ENCODE assay signal across 8 cellular contexts in genomic region chr4:103018391-103019318, GRCh38. TPM values are rescaled to one million over a fixed set of nuclear protein-coding genes. Genes with fewer than 3 reads are reported as not detected.
A peak's percentile ranks its signal among the peaks of the same experiment; 100 is the strongest.
DNase-seq lines count a peak whose midpoint lies in the region; ATAC-seq, FAIRE-seq and TF ChIP-seq lines count a peak whose summit lies in the region.

No MANE protein-coding gene starts in this region.

- DNase-seq in AG10803 (ENCODE audit: low read depth) (peak; percentile 0), HEK293T (ENCODE audit: extremely low spot score) (peak; percentile 11), fibroblast of the aortic adventitia (ENCODE audit: low read depth) (no peak), pancreas (peak in 4 of 6 donors; percentile 16 to 29 (median 18)), HT-29 (ENCODE audit: low spot score) (no peak), GM12892 (ENCODE audit: insufficient read length) (no peak)

- ATAC-seq in pancreas, result peak; percentile 5 to 33 (median 20)
- ATAC-seq in GM18909 (IDR thresholded peaks at IDR 0.05; ENCODE audit: poor library complexity, unreplicated experiment), result no peak

- TF ChIP-seq CTCF in AG10803 (conservative IDR thresholded peaks at IDR 0.05; ENCODE audit: low read length) (no peak), WI38 (IDR thresholded peaks at IDR 0.05; ENCODE audit: low read depth, low read length) (no peak), fibroblast of the aortic adventitia (IDR thresholded peaks at IDR 0.05; ENCODE audit: insufficient read depth, low read length) (no peak), pancreas (IDR thresholded peaks at IDR 0.05) (no peak)

- intact Hi-C loops in pancreas (cut with DNase I), result loop anchor here in 1 of 3 donors (10.0 kb wide), 1 partner anchor 574 kb away; no protein-coding TSS in a partner anchor

- H3K36me3 ChIP-seq in pancreas, result no peaks in the 10 kb centered on the region

- peak overlapping the region; percentile 59 for H3K4me3 ChIP-seq in AG10803 (ENCODE audit: low read length)
- peak overlapping the region; percentile 53 for H3K4me3 ChIP-seq in WI38 (ENCODE audit: low read depth, low read length)
- peak overlapping the region; percentile 65 for H3K4me3 ChIP-seq in fibroblast of the aortic adventitia (ENCODE audit: low read depth, low read length)
- H3K4me3 ChIP-seq in pancreas, result peak overlapping the region; percentile 21 to 40 (median 34)

- H3K27me3 ChIP-seq in pancreas, result no peaks in the 10 kb centered on the region

- no peak for TF ChIP-seq POLR2A in GM12892 (IDR thresholded peaks at IDR 0.05; ENCODE audit: low read depth, low read length)

- WGBS in pancreas, 2 donors, result 41 to 43% methylated on average over 8 of the region's 8 CpGs

- peaks cover 0 to 6% (median 0%) of the 10 kb centered on the region in 3 donors for H3K4me1 ChIP-seq in pancreas

- FAIRE-seq in pancreas (lab: Jason Lieb, UNC) (no peak), GM12892 (lab: Jason Lieb, UNC) (no peak)

- CTCF ChIA-PET in HEK293T (lab: Yijun Ruan, JAX), result interaction anchor here (0.5 to 0.7 kb wide), 2 partner anchors 408 to 518 kb away, joined by 3 read pairs; partner anchors contain the start of gene NFKB1

- H3K27ac ChIP-seq in pancreas, result peak overlapping the region; percentile 86 to 93 (median 88)

- POLR2A ChIA-PET in HEK293T (lab: Yijun Ruan, JAX), result interaction anchor here (0.7 kb wide), 1 partner anchor 56 kb away, joined by 3 read pairs; no protein-coding TSS in a partner anchor

- no peaks in the 10 kb centered on the region for H3K9me3 ChIP-seq in pancreas

TF ChIP-seq in HEK293T, 16 proteins besides CTCF, POLR2A, EP300 and RAD21:
- TF ChIP-seq TARDBP (IDR thresholded peaks at IDR 0.05), result no peak
- no peak for TF ChIP-seq FOXM1 (IDR thresholded peaks at IDR 0.05; ENCODE audit: borderline replicate concordance)
- no peak for TF ChIP-seq LEF1 (IDR thresholded peaks at IDR 0.05; ENCODE audit: borderline replicate concordance)
- no peak for TF ChIP-seq CTBP1 (IDR thresholded peaks at IDR 0.05; ENCODE audit: borderline replicate concordance)
- no peak for TF ChIP-seq SP1 (IDR thresholded peaks at IDR 0.05)
- TF ChIP-seq ARNT (IDR thresholded peaks at IDR 0.05), result no peak
- no peak for TF ChIP-seq FOXA1 (IDR thresholded peaks at IDR 0.05)
- no peak for TF ChIP-seq NFRKB (IDR thresholded peaks at IDR 0.05)
- TF ChIP-seq, protein P1, sequence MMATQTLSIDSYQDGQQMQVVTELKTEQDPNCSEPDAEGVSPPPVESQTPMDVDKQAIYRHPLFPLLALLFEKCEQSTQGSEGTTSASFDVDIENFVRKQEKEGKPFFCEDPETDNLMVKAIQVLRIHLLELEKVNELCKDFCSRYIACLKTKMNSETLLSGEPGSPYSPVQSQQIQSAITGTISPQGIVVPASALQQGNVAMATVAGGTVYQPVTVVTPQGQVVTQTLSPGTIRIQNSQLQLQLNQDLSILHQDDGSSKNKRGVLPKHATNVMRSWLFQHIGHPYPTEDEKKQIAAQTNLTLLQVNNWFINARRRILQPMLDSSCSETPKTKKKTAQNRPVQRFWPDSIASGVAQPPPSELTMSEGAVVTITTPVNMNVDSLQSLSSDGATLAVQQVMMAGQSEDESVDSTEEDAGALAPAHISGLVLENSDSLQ (IDR thresholded peaks at IDR 0.05), result no peak
- TF ChIP-seq ELF4 (IDR thresholded peaks at IDR 0.05), result no peak
- TF ChIP-seq SUZ12 (IDR thresholded peaks at IDR 0.05), result no peak
- no peak for TF ChIP-seq ZNF384 (IDR thresholded peaks at IDR 0.05)
- no peak for TF ChIP-seq HDGF (IDR thresholded peaks at IDR 0.05; ENCODE audit: borderline replicate concordance)
- TF ChIP-seq BHLHE40 (IDR thresholded peaks at IDR 0.05; ENCODE audit: borderline replicate concordance), result no peak

RNA-seq across cellular contexts. Expression of gene SLC9B1, which starts 0.8 kb away (rescaled TPM):
- total RNA-seq in fibroblast of the aortic adventitia (ENCODE audit: low replicate concordance), result 1.2 and 2.0 TPM in 2 replicates
- total RNA-seq in pancreas, result 1 to 10 TPM in 1 of 6 donors, under 1 TPM in 5; 0.28 to 1.0 (median 0.49) TPM
- polyA plus RNA-seq in pancreas, result under 1 TPM; 0.23 to 0.33 TPM
- total RNA-seq in HT-29 (2014; rRNA removed; shearing (Covaris generic)), result not detected in 2 replicates
- polyA plus RNA-seq in GM12892 (2012; ENCODE audit: missing spikeins), result 2.3 TPM

RNA-seq across cellular contexts. Expression of gene SLC9B2, which starts 57.9 kb away (rescaled TPM):
- total RNA-seq in fibroblast of the aortic adventitia (ENCODE audit: low replicate concordance) (10.4 and 31.2 TPM in 2 replicates), pancreas (1 to 10 TPM; 1.2 to 4.2 (median 2.7) TPM)
- polyA plus RNA-seq in pancreas, result 1 to 10 TPM; 2.1 to 5.2 TPM
- 3.4 and 3.9 TPM in 2 replicates for total RNA-seq in HT-29 (2014; rRNA removed; shearing (Covaris generic))
- polyA plus RNA-seq in GM12892 (2012; ENCODE audit: missing spikeins), result 16.5 TPM

Comparison
In these comparisons a context has a peak if more than half of its experiments do, and no peak if none do; other contexts are left out.
1. DNase-seq: peak in AG10803 (single experiment), HEK293T (single experiment) and pancreas (4 of 6); none in fibroblast of the aortic adventitia (single experiment), HT-29 (single experiment) and GM12892 (single experiment).
2. Peak in every context shown above with its lines, with median percentiles within 50 percentile points of each other: H3K4me3 ChIP-seq.